In genomic region chr7:50481867-50482266, GRCh38 we compare ENCODE assay signal across 31 cellular contexts. TPM values are rescaled to one million over a fixed set of nuclear protein-coding genes. Genes with fewer than 3 reads are reported as not detected.
DNase-seq lines count a peak whose midpoint lies in the region; ATAC-seq and TF ChIP-seq lines count a peak whose summit lies in the region.
"Had no signal": no experiment of that assay in that cellular context is flagged by ENCODE, and none has a peak within 500 bp of the region (broad histone marks: within the 10 kb centered on the region; RNA-seq: fewer than 3 reads in every experiment).

No MANE protein-coding gene starts in this region.

- no peaks in the 10 kb centered on the region for H3K79me2 ChIP-seq in SK-N-SH (ENCODE audit: insufficient read depth)

- H3K36me3 ChIP-seq in SK-N-SH (replicated peaks in 1 of 2; ENCODE audit: control insufficient read depth in 1 of 2, insufficient read depth in 2 of 2, low read length in 1 of 2) = peaks cover 0 to 21% of the 10 kb centered on the region in 2 experiments
- H3K36me3 ChIP-seq: ascending aorta, lower lobe of right lung had no signal

- CTCF ChIA-PET in SK-N-SH (lab: Yijun Ruan, JAX) = interaction anchor here (0.6 to 1.7 kb wide), 3 partner anchors 13 to 197 kb away, joined by 3 to 17 read pairs (median 3); no protein-coding TSS in a partner anchor

- no peaks in the 10 kb centered on the region for H3K36me3 Mint-ChIP-seq in progenitor cell of endocrine pancreas (ENCODE audit: insufficient read depth)
- H3K36me3 Mint-ChIP-seq: activated CD4-positive, alpha-beta memory T cell treated with anti-CD3 and anti-CD28 coated beads for 36 hours; activated naive CD8-positive, alpha-beta T cell treated with anti-CD3 and anti-CD28 coated beads for 36 hours; IgD-negative memory B cell had no signal

- peak; percentile 17; the same call in 1 of the 2 replicates for TF ChIP-seq CTCF in SK-N-SH (IDR thresholded peaks at IDR 0.05)
- peak; percentile 30; the same call in 1 of the 2 replicates for TF ChIP-seq CTCF in LNCAP (IDR thresholded peaks at IDR 0.05)
- peak; percentile 6 for TF ChIP-seq CTCF in choroid plexus epithelial cell (conservative IDR thresholded peaks at IDR 0.05; ENCODE audit: low read depth, low read length)
- TF ChIP-seq CTCF in progenitor cell of endocrine pancreas (IDR thresholded peaks at IDR 0.05; ENCODE audit: unreplicated experiment) = peak; percentile 11

- TF ChIP-seq RAD21 in SK-N-SH (IDR thresholded peaks at IDR 0.05; ENCODE audit: low read length) = no peak

- H3K4me3 ChIP-seq in SK-N-SH (ENCODE audit: low read depth in 2 of 2, low read length in 1 of 2) = no peak overlapping the region
- no peak overlapping the region for H3K4me3 ChIP-seq in choroid plexus epithelial cell (ENCODE audit: low read depth, low read length)
- H3K4me3 ChIP-seq: A549, ascending aorta, lower lobe of right lung had no signal

- H3K27ac Mint-ChIP-seq in progenitor cell of endocrine pancreas = no peak overlapping the region
- H3K27ac Mint-ChIP-seq: activated CD4-positive, alpha-beta memory T cell treated with anti-CD3 and anti-CD28 coated beads for 36 hours; activated naive CD8-positive, alpha-beta T cell treated with anti-CD3 and anti-CD28 coated beads for 36 hours; activated T-helper 2 cell treated with anti-CD3 and anti-CD28 coated beads, Interferon-gamma antibody, Interleukin-2, Interleukin-4, amounts not matched to agents 10 μg/mL and 5 μg/mL and 100 μg/mL, durations not matched to agents 14 hours and 24 hours and 36 hours; B cell; dendritic cell treated with granulocyte-macrophage colony-stimulating factor and Interleukin-4, amounts not matched to agents 40 ng/mL and 50 ng/mL, for 4 days; IgD-negative memory B cell; T-helper 2 cell treated with Interferon-gamma antibody and Interleukin-4, amounts not matched to agents 5 μg/mL and 100 μg/mL, for 36 hours had no signal

- no peaks in the 10 kb centered on the region for H3F3A ChIP-seq in SK-N-SH (replicated peaks; ENCODE audit: insufficient read depth)

- H4K20me1 ChIP-seq in SK-N-SH (ENCODE audit: insufficient read depth) = no peaks in the 10 kb centered on the region

- POLR2A ChIA-PET in SK-N-SH (lab: Yijun Ruan, JAX) = interaction anchor here (1.6 kb wide), 1 partner anchor 26 kb away, joined by 4 read pairs; no protein-coding TSS in a partner anchor

- peaks cover 0 to 29% of the 10 kb centered on the region in 2 experiments; a peak in 2 of 4 replicates for H3K4me1 ChIP-seq in SK-N-SH (ENCODE audit: control insufficient read depth in 1 of 2, insufficient read depth in 2 of 2, low read depth in 1 of 2, low read length in 1 of 2)
- H3K4me1 ChIP-seq: A549, ascending aorta, lower lobe of right lung had no signal

- TF ChIP-seq EP300 in SK-N-SH (IDR thresholded peaks at IDR 0.05; ENCODE audit: borderline replicate concordance in 1 of 2, low read depth in 1 of 2, low read length in 1 of 2) = no peak

- no peak overlapping the region for H2AFZ ChIP-seq in SK-N-SH (ENCODE audit: low read depth)

- no peak overlapping the region for H3K9ac ChIP-seq in SK-N-SH

- H3K4me3 Mint-ChIP-seq in progenitor cell of endocrine pancreas (ENCODE audit: low read depth) = no peak overlapping the region
- H3K4me3 Mint-ChIP-seq: activated CD4-positive, alpha-beta memory T cell treated with anti-CD3 and anti-CD28 coated beads for 36 hours; activated naive CD8-positive, alpha-beta T cell treated with anti-CD3 and anti-CD28 coated beads for 36 hours; B cell; dendritic cell treated with granulocyte-macrophage colony-stimulating factor and Interleukin-4, amounts not matched to agents 40 ng/mL and 50 ng/mL, for 4 days; IgD-negative memory B cell; T-helper 2 cell treated with Interferon-gamma antibody and Interleukin-4, amounts not matched to agents 5 μg/mL and 100 μg/mL, for 36 hours had no signal

- H3K27me3 Mint-ChIP-seq in progenitor cell of endocrine pancreas = no peaks in the 10 kb centered on the region
- H3K27me3 Mint-ChIP-seq: activated CD4-positive, alpha-beta memory T cell treated with anti-CD3 and anti-CD28 coated beads for 36 hours; dendritic cell treated with granulocyte-macrophage colony-stimulating factor and Interleukin-4, amounts not matched to agents 40 ng/mL and 50 ng/mL, for 4 days had no signal

- H3K4me2 ChIP-seq in SK-N-SH = no peak overlapping the region
- H3K4me2 ChIP-seq: A549 had no signal

- no peak for ATAC-seq in SK-N-SH treated with all-trans-retinoic acid at 6 μM for 48 hours
- ATAC-seq: lower lobe of right lung had no signal

- H3K27ac ChIP-seq in SK-N-SH (ENCODE audit: low read depth in 2 of 2, low read length in 1 of 2) = peak overlapping the region in 1 of 2 experiments; percentile 58; a peak in 2 of 4 replicates
- H3K27ac ChIP-seq: A549, ascending aorta, lower lobe of right lung had no signal

- DNase-seq in SK-N-SH (no peak), choroid plexus epithelial cell (ENCODE audit: low read depth) (no peak), progenitor cell of endocrine pancreas (ENCODE audit: low spot score, unreplicated experiment) (no peak), NCI-H82 treated with DMSO at 0.1 percent for 48 hours (lab: John Stamatoyannopoulos, UW; ENCODE audit: unreplicated experiment) (no peak)
- DNase-seq in stimulated activated CD4-positive, alpha-beta T cell treated with anti-CD3 and anti-CD28 coated beads, Interleukin-2, amount 100 ng/mL, for 48 hours = no peak
- DNase-seq in activated T-cell treated with anti-CD3 and anti-CD28 coated beads, Interleukin-2, amount 50 U/mL, for 48 hours = no peak
- DNase-seq: activated CD4-positive, alpha-beta memory T cell treated with anti-CD3 and anti-CD28 coated beads for 36 hours; activated CD4-positive, CD25-positive, alpha-beta regulatory T cell; activated CD8-positive, alpha-beta memory T cell treated with anti-CD3 and anti-CD28 coated beads, Interleukin-2, amount 50 U/mL, for 48 hours; activated naive CD8-positive, alpha-beta T cell treated with anti-CD3 and anti-CD28 coated beads for 36 hours; caudate nucleus; COR-L47; DMS79 treated with DMSO at 0.1 percent for 48 hours; kidney; lower lobe of right lung; MM.1S; NCI-H1436 treated with DMSO at 0.1 percent for 48 hours; NCI-H2107; NCI-H510A treated with DMSO at 0.1 percent for 48 hours; small intestine; stimulated activated CD4-positive, alpha-beta T cell treated with anti-CD3 and anti-CD28 coated beads, Interleukin-2, amount 100 ng/mL, for 24 hours; substantia nigra had no signal

- 64% methylated on average over 8 of the region's 8 CpGs for WGBS in SK-N-SH (ENCODE audit: low lambda C conversion rate)

- 0 out of 2 replicates have a peak, but pooled peaks cover 11% of the 10 kb centered on the region for H3K27me3 ChIP-seq in SK-N-SH (ENCODE audit: insufficient read depth)
- H3K27me3 ChIP-seq: ascending aorta had no signal

- H3K9me3 Mint-ChIP-seq in progenitor cell of endocrine pancreas (ENCODE audit: low read depth) = no peaks in the 10 kb centered on the region
- H3K9me3 Mint-ChIP-seq: activated CD4-positive, alpha-beta memory T cell treated with anti-CD3 and anti-CD28 coated beads for 36 hours; activated naive CD8-positive, alpha-beta T cell treated with anti-CD3 and anti-CD28 coated beads for 36 hours; activated T-helper 2 cell treated with anti-CD3 and anti-CD28 coated beads, Interferon-gamma antibody, Interleukin-2, Interleukin-4, amounts not matched to agents 10 μg/mL and 5 μg/mL and 100 μg/mL, durations not matched to agents 14 hours and 24 hours and 36 hours; dendritic cell treated with granulocyte-macrophage colony-stimulating factor and Interleukin-4, amounts not matched to agents 40 ng/mL and 50 ng/mL, for 4 days; IgD-negative memory B cell; T-helper 2 cell treated with Interferon-gamma antibody and Interleukin-4, amounts not matched to agents 5 μg/mL and 100 μg/mL, for 36 hours had no signal

- no peaks in the 10 kb centered on the region for H3K9me2 ChIP-seq in SK-N-SH

- H3K4me1 Mint-ChIP-seq in progenitor cell of endocrine pancreas (ENCODE audit: low read depth) = peaks cover 8% of the 10 kb centered on the region
- H3K4me1 Mint-ChIP-seq: activated naive CD8-positive, alpha-beta T cell treated with anti-CD3 and anti-CD28 coated beads for 36 hours; B cell; IgD-negative memory B cell had no signal

- no peaks in the 10 kb centered on the region for H3K9me3 ChIP-seq in SK-N-SH
- H3K9me3 ChIP-seq: A549, ascending aorta, lower lobe of right lung had no signal

TF ChIP-seq in SK-N-SH, 30 proteins besides CTCF, POLR2A, EP300 and RAD21 (continues in another document):
- TF ChIP-seq RFX5 (IDR thresholded peaks at IDR 0.05; ENCODE audit: low read length) (no peak), TEAD4 (IDR thresholded peaks at IDR 0.05; ENCODE audit: borderline replicate concordance, insufficient read depth) (no peak), USF1 (IDR thresholded peaks at IDR 0.05; ENCODE audit: borderline replicate concordance, low read depth) (no peak)

TF ChIP-seq in SK-N-SH treated with all-trans-retinoic acid at 6 μM for 48 hours, 23 proteins besides CTCF, POLR2A, EP300 and RAD21:
- no peak for TF ChIP-seq ZNF70 (CRISPR knock-in tag; IDR thresholded peaks at IDR 0.05)
- TF ChIP-seq ESRRG (CRISPR knock-in tag; IDR thresholded peaks at IDR 0.05) = no peak
- no peak for TF ChIP-seq TOX (CRISPR knock-in tag; IDR thresholded peaks at IDR 0.05; ENCODE audit: borderline replicate concordance)
- no peak for TF ChIP-seq CREB5 (CRISPR knock-in tag; IDR thresholded peaks at IDR 0.05; ENCODE audit: low read depth)

RNA-seq across cellular contexts. Expression of gene FIGNL1, which starts 31.7 kb away (rescaled TPM):
- polyA plus RNA-seq in SK-N-SH (2012; rRNA removed) = 6.7 and 8.6 TPM in 2 replicates
- polyA plus RNA-seq in SK-N-SH (2012; cell fraction: cytosol; rRNA removed) = 7.3 and 7.7 TPM in 2 replicates
- 7.3 and 12.9 TPM in 2 replicates for polyA plus RNA-seq in SK-N-SH (2012; cell fraction: nucleus; rRNA removed)
- total RNA-seq in progenitor cell of endocrine pancreas = 26.5 and 26.9 TPM in 2 replicates
